In the genomic region with DNA sequence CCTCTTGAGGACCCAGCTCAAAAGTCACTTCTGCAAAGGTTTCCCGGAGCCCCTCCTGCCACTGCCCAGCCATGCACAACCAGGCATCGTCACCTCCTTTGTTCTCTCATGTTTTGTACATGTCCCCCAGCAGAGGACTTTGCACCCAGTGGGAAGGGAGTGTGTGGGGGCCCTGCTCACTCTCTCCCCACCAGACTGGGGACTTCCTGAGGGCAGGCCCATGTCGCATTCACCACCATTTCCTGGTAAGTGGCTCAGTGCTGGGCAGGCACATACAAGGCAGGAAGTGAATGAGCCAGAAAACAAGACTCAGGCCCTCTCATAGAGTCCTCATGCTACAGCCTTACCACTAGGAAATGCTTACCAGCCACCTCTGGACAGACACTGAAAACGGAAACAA, we compare ENCODE assay signal across 1 cellular context.
TF ChIP-seq lines count a peak whose summit lies in the region.

No MANE protein-coding gene starts in this region.

TF ChIP-seq in K562, 482 proteins besides CTCF, POLR2A, EP300 and RAD21:
- TF ChIP-seq, protein P1, sequence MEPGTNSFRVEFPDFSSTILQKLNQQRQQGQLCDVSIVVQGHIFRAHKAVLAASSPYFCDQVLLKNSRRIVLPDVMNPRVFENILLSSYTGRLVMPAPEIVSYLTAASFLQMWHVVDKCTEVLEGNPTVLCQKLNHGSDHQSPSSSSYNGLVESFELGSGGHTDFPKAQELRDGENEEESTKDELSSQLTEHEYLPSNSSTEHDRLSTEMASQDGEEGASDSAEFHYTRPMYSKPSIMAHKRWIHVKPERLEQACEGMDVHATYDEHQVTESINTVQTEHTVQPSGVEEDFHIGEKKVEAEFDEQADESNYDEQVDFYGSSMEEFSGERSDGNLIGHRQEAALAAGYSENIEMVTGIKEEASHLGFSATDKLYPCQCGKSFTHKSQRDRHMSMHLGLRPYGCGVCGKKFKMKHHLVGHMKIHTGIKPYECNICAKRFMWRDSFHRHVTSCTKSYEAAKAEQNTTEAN (CRISPR knock-in tag; IDR thresholded peaks at IDR 0.05): no peak
- TF ChIP-seq NR1H2 (CRISPR knock-in tag; IDR thresholded peaks at IDR 0.05) (no peak), FIP1L1 (IDR thresholded peaks at IDR 0.05; ENCODE audit: low read depth, low read length, poor library complexity, severe bottlenecking) (no peak), ZNF316 (IDR thresholded peaks at IDR 0.05) (peak; percentile 67), SIN3B (IDR thresholded peaks at IDR 0.05; ENCODE audit: low read depth) (no peak), TRIM24 (IDR thresholded peaks at IDR 0.05) (peak in 1 of 2 experiments; percentile 33; a peak in 1 of 4 replicates)
